9 cellular contexts compared by ENCODE assay signal in the genomic region with DNA sequence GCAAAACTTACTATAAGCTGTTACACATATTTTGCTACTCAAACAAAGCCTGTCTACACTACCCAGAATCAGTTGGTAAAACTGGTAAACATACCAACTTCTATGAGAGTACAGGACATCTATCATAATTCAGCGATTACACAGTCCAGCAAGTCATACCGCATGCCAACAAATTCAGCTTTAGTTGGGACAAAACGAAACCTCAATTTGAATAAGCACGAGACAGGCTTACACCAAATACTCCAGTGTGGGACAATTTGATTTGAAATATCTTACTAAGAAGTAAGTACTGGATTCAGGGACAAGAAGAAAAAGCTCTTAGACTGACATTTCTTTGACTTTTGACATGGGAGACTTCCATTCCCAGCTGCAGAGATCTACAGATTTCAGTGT. TPM values are rescaled to one million over a fixed set of nuclear protein-coding genes. Genes with fewer than 3 reads are reported as not detected.
DNase-seq lines count a peak whose midpoint lies in the region; ATAC-seq and TF ChIP-seq lines count a peak whose summit lies in the region.
"Had no signal": no experiment of that assay in that cellular context is flagged by ENCODE, and none has a peak within 500 bp of the region (broad histone marks: within the 10 kb centered on the region; RNA-seq: fewer than 3 reads in every experiment).

No MANE protein-coding gene starts in this region.

- no peaks in the 10 kb centered on the region for H3K9me3 Mint-ChIP-seq in activated T-cell treated with anti-CD3 and anti-CD28 coated beads, Interleukin-2, amount 50 U/mL, for 4 hours
- H3K9me3 Mint-ChIP-seq: dendritic cell treated with granulocyte-macrophage colony-stimulating factor and Interleukin-4, amounts not matched to agents 40 ng/mL and 50 ng/mL, for 4 days had no signal

- DNase-seq in activated T-cell treated with anti-CD3 and anti-CD28 coated beads, Interleukin-2, amount 50 U/mL, for 4 hours = no peak
- DNase-seq in activated T-cell treated with anti-CD3 and anti-CD28 coated beads for 4 hours (no peak), globus pallidus (ENCODE audit: low spot score) (peak; percentile 41), stomach (no peak), HUDEP-2 (lab: John Stamatoyannopoulos, UW; ENCODE audit: unreplicated experiment in 76 of 76) (no peak)
- DNase-seq in stimulated activated CD4-positive, alpha-beta T cell treated with anti-CD3 and anti-CD28 coated beads, Interleukin-1b, Interleukin-23, amount 100 ng/mL, for 48 hours = no peak

- H3K27me3 Mint-ChIP-seq in activated T-cell treated with anti-CD3 and anti-CD28 coated beads, Interleukin-2, amount 50 U/mL, for 4 hours (ENCODE audit: low read depth) = peaks cover 69% of the 10 kb centered on the region

- H3K9me3 ChIP-seq in stomach = no peaks in the 10 kb centered on the region

- 68 to 79% (median 77%) methylated on average over 4 of the region's 4 CpGs for whole genome bisulfite sequencing in stomach, 5 donors

- peak overlapping the region in 2 of 4 donors; percentile 63 to 66 for H3K4me3 ChIP-seq in stomach

- peaks cover 18% of the 10 kb centered on the region for H3K4me1 Mint-ChIP-seq in activated T-cell treated with anti-CD3 and anti-CD28 coated beads, Interleukin-2, amount 50 U/mL, for 4 hours (ENCODE audit: low read depth)

- TF ChIP-seq EP300 in stomach (IDR thresholded peaks at IDR 0.05) = no peak

- no peak for TF ChIP-seq CTCF in VCaP (conservative IDR thresholded peaks at IDR 0.05)
- no peak for TF ChIP-seq CTCF in stomach (IDR thresholded peaks at IDR 0.05)

- ATAC-seq in activated T-cell treated with anti-CD3 and anti-CD28 coated beads, Interleukin-2, amount 50 U/mL, for 4 hours = no peak
- ATAC-seq in GM19452 (IDR thresholded peaks at IDR 0.05; ENCODE audit: unreplicated experiment) = no peak

- no peaks in the 10 kb centered on the region for H3K36me3 ChIP-seq in stomach

- peaks cover 28 to 59% (median 41%) of the 10 kb centered on the region in 4 donors for H3K4me1 ChIP-seq in stomach

- H3K4me3 Mint-ChIP-seq in activated T-cell treated with anti-CD3 and anti-CD28 coated beads, Interleukin-2, amount 50 U/mL, for 4 hours = peak overlapping the region; percentile 67

- no peaks in the 10 kb centered on the region for H3K36me3 Mint-ChIP-seq in activated T-cell treated with anti-CD3 and anti-CD28 coated beads, Interleukin-2, amount 50 U/mL, for 4 hours (ENCODE audit: insufficient read depth)

- peaks cover 0 to 41% (median 30%) of the 10 kb centered on the region in 3 donors for H3K27me3 ChIP-seq in stomach

- intact Hi-C loops in stomach (cut with DNase I; ENCODE audit: low total_unique reads) = no loop called here

- TF ChIP-seq POLR2A in stomach (IDR thresholded peaks at IDR 0.05) = no peak

- peak overlapping the region; percentile 86 for H3K27ac ChIP-seq in VCaP
- peak overlapping the region in 3 of 5 donors; percentile 36 to 79 (median 71) for H3K27ac ChIP-seq in stomach

RNA-seq across cellular contexts. Expression of a gene that starts 2.0 kb away (rescaled TPM):
- under 1 TPM; 0.16 to 0.30 (median 0.23) TPM for total RNA-seq in activated T-cell treated with anti-CD3 and anti-CD28 coated beads, Interleukin-2, amount 50 U/mL, for 4 hours
- 10 to 100 TPM in 1 of 5 donors, 1 to 10 TPM in 2, under 1 TPM in 1, not detected in 1; 0.37 to 22.2 (median 1.8) TPM for total RNA-seq in stomach
- polyA plus RNA-seq in stomach = 1 to 10 TPM in 2 of 3 donors, under 1 TPM in 1; 0.25 to 2.7 (median 1.2) TPM
